2 cellular contexts compared by ENCODE assay signal in the genomic region with DNA sequence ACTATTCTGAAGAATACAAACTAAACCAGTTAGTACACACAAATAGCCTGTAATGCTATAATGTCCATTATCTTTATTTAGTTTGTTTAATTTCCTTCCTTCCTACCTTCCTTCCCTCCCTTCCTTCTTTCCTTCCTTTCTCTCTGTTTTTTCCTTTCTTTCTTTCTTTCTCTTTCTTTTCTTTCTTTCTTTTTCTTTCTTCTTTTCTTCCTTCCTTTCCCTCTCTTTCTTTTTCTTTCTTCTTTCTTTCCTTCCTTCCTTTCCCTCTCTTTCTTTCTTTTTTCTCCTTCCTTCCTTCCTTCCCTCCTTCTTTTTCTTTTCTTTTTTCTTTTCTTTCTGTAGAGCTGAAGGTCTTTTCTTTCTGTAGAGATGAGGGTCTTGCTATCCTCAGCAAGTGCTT.
TF ChIP-seq lines count a peak whose summit lies in the region.

No MANE protein-coding gene starts in this region.

TF ChIP-seq in HepG2, 621 proteins besides CTCF, POLR2A, EP300 and RAD21 (continued from another document):
- TF ChIP-seq ATF7 (IDR thresholded peaks at IDR 0.05) (peak; percentile 8; the same call in 1 of the 2 replicates), ATF7 (CRISPR knock-in tag; IDR thresholded peaks at IDR 0.05) (no peak)

TF ChIP-seq in K562, 482 proteins besides CTCF, POLR2A, EP300 and RAD21 (continued from another document):
- peak; percentile 77 for TF ChIP-seq ZNF512 (tag; IDR thresholded peaks at IDR 0.05)
